In the genomic region with DNA sequence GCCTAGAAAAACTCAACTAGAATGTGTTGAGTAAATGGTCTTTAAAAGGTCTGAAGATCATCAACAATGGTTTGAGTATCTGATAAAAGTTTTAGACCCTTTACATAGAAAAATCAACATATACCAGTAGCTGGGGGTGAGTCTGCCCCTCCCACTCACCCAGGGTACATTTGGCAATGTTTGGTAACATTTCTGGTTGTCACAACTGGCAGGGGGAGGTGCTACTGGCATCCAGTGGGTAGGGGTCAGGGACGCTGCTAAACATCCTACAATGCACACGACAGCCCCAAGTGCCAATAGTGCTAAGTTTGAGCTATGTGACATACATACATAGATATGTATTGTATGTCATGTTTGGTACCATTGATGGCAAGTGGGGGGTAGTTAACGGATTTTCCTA, we compare ENCODE assay signal across 1 cellular context.
TF ChIP-seq lines count a peak whose summit lies in the region.

No MANE protein-coding gene starts in this region.

TF ChIP-seq in H1, 55 proteins besides CTCF, POLR2A, EP300 and RAD21:
- TF ChIP-seq SIX5 (IDR thresholded peaks at IDR 0.05; ENCODE audit: low read depth, low read length), result no peak
- TF ChIP-seq E2F6 (IDR thresholded peaks at IDR 0.05), result no peak
- no peak for TF ChIP-seq TAF7 (optimal IDR thresholded peaks at IDR 0.05; ENCODE audit: borderline replicate concordance, low read depth, low read length)
- TF ChIP-seq TAF1 (IDR thresholded peaks at IDR 0.05; ENCODE audit: low read depth, low read length), result no peak
